Comparison of ENCODE assay signal across 14 cellular contexts in the genomic region with DNA sequence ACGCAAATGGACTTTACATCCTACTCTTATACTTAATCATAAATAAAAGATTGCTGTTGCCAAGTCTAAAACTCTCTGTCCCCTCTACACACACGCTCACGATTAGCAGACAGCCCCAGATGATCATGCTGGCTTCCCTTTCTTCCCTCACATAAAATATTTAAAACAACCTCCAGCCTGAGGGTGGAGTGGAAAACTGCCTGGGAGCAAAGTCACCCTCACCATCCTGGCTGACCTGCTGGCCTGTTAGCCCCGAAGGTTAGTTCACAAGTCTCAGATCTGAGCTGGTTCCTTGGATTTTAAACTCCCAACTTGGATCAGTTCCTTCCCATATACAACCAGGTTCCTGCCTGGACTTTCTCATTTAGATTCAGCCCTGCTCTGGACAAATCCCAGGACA.
DNase-seq lines count a peak whose midpoint lies in the region; ATAC-seq and TF ChIP-seq lines count a peak whose summit lies in the region.
"Had no signal": no experiment of that assay in that cellular context is flagged by ENCODE, and none has a peak within 500 bp of the region (broad histone marks: within the 10 kb centered on the region; RNA-seq: fewer than 3 reads in every experiment).

No MANE protein-coding gene starts in this region.

- peaks cover 7% of the 10 kb centered on the region; the same call in 1 of the 2 replicates for H3K36me3 Mint-ChIP-seq in HFFc6 (ENCODE audit: low read depth)
- peaks cover 82% of the 10 kb centered on the region for H3K36me3 Mint-ChIP-seq in activated T-helper 17 cell treated with anti-CD3 and anti-CD28 coated beads, Interleukin-2, amount 50 U/mL, for 72 hours (ENCODE audit: low read depth)
- H3K36me3 Mint-ChIP-seq in nephron (ENCODE audit: low read depth), result peaks cover 37% of the 10 kb centered on the region
- peaks cover 33% of the 10 kb centered on the region for H3K36me3 Mint-ChIP-seq in stimulated activated effector memory CD8-positive, alpha-beta T cell treated with anti-CD3 and anti-CD28 coated beads, Interleukin-12 subunit alpha, Interleukin-12 subunit beta, amount 100 ng/mL, for 72 hours

- H3K4me1 Mint-ChIP-seq in HFFc6 (ENCODE audit: low read depth) (peaks cover 29% of the 10 kb centered on the region), nephron (peaks cover 19% of the 10 kb centered on the region)
- no peaks in the 10 kb centered on the region for H3K4me1 Mint-ChIP-seq in activated T-helper 17 cell treated with anti-CD3 and anti-CD28 coated beads, Interleukin-2, amount 50 U/mL, for 72 hours
- no peaks in the 10 kb centered on the region for H3K4me1 Mint-ChIP-seq in stimulated activated effector memory CD8-positive, alpha-beta T cell treated with anti-CD3 and anti-CD28 coated beads, Interleukin-12 subunit alpha, Interleukin-12 subunit beta, amount 100 ng/mL, for 72 hours
- H3K4me1 Mint-ChIP-seq: B cell had no signal

- H3K4me3 Mint-ChIP-seq in HFFc6 (no peak overlapping the region), nephron (no peak overlapping the region)
- no peak overlapping the region for H3K4me3 Mint-ChIP-seq in activated T-helper 17 cell treated with anti-CD3 and anti-CD28 coated beads, Interleukin-2, amount 50 U/mL, for 72 hours
- H3K4me3 Mint-ChIP-seq in stimulated activated effector memory CD8-positive, alpha-beta T cell treated with anti-CD3 and anti-CD28 coated beads, Interleukin-12 subunit alpha, Interleukin-12 subunit beta, amount 100 ng/mL, for 72 hours, result no peak overlapping the region
- H3K4me3 Mint-ChIP-seq: B cell; CD4-positive, alpha-beta T cell had no signal

- H3K9me3 Mint-ChIP-seq in HFFc6, result no peaks in the 10 kb centered on the region
- H3K9me3 Mint-ChIP-seq in activated T-helper 17 cell treated with anti-CD3 and anti-CD28 coated beads, Interleukin-2, amount 50 U/mL, for 72 hours, result no peaks in the 10 kb centered on the region
- no peaks in the 10 kb centered on the region for H3K9me3 Mint-ChIP-seq in nephron
- no peaks in the 10 kb centered on the region for H3K9me3 Mint-ChIP-seq in stimulated activated effector memory CD8-positive, alpha-beta T cell treated with anti-CD3 and anti-CD28 coated beads, Interleukin-12 subunit alpha, Interleukin-12 subunit beta, amount 100 ng/mL, for 72 hours
- H3K9me3 Mint-ChIP-seq: CD4-positive, alpha-beta T cell had no signal

- H3K27ac Mint-ChIP-seq in HFFc6, result 0 out of 2 replicates have a peak overlapping the region, but pooled peaks have one; percentile 5
- H3K27ac Mint-ChIP-seq in activated T-helper 17 cell treated with anti-CD3 and anti-CD28 coated beads, Interleukin-2, amount 50 U/mL, for 72 hours, result peak overlapping the region; percentile 8
- H3K27ac Mint-ChIP-seq in nephron, result peak overlapping the region in 2 of 3 experiments; percentile 6 to 23
- peak overlapping the region; percentile 26 for H3K27ac Mint-ChIP-seq in stimulated activated effector memory CD8-positive, alpha-beta T cell treated with anti-CD3 and anti-CD28 coated beads, Interleukin-12 subunit alpha, Interleukin-12 subunit beta, amount 100 ng/mL, for 72 hours
- H3K27ac Mint-ChIP-seq: B cell; CD4-positive, alpha-beta T cell had no signal

- H3K27me3 Mint-ChIP-seq in HFFc6 (ENCODE audit: insufficient read depth) (peaks cover 2% of the 10 kb centered on the region), nephron (ENCODE audit: low read depth) (no peaks in the 10 kb centered on the region)
- no peaks in the 10 kb centered on the region for H3K27me3 Mint-ChIP-seq in activated T-helper 17 cell treated with anti-CD3 and anti-CD28 coated beads, Interleukin-2, amount 50 U/mL, for 72 hours
- H3K27me3 Mint-ChIP-seq: B cell; CD4-positive, alpha-beta T cell had no signal

- TF ChIP-seq CTCF in HFFc6 (IDR thresholded peaks at IDR 0.05), result no peak
- TF ChIP-seq CTCF in nephron (IDR thresholded peaks at IDR 0.05; ENCODE audit: unreplicated experiment in 3 of 3), result no peak

- ATAC-seq in activated T-helper 17 cell treated with anti-CD3 and anti-CD28 coated beads, Interleukin-2, amount 50 U/mL, for 72 hours (replicated peaks), result no peak
- ATAC-seq in stimulated activated effector memory CD8-positive, alpha-beta T cell treated with anti-CD3 and anti-CD28 coated beads, Interleukin-12 subunit alpha, Interleukin-12 subunit beta, amount 100 ng/mL, for 72 hours, result no peak
- ATAC-seq in HG02610 (IDR thresholded peaks at IDR 0.05; ENCODE audit: unreplicated experiment), result no peak
- no peak for ATAC-seq in HG02885 (IDR thresholded peaks at IDR 0.05; ENCODE audit: poor library complexity, unreplicated experiment)

- DNase-seq in HFFc6, result no peak
- no peak for DNase-seq in stimulated activated effector memory CD8-positive, alpha-beta T cell treated with anti-CD3 and anti-CD28 coated beads, Interleukin-12 subunit alpha, Interleukin-12 subunit beta, amount 100 ng/mL, for 72 hours (ENCODE audit: low spot score in 2 of 2)
- DNase-seq in NCI-H526 treated with DMSO at 0.1 percent for 48 hours (lab: John Stamatoyannopoulos, UW), result no peak
- DNase-seq: C1 segment of cervical spinal cord; CD4-positive, alpha-beta T cell; DMS79; EL; GM23248; H7 had no signal
